In genomic region chr3:192758654-192759053, GRCh38 we compare ENCODE assay signal across 5 cellular contexts. TPM values are rescaled to one million over a fixed set of nuclear protein-coding genes. Genes with fewer than 3 reads are reported as not detected.
"Had no signal": no experiment of that assay in that cellular context is flagged by ENCODE, and none has a peak within 500 bp of the region (broad histone marks: within the 10 kb centered on the region; RNA-seq: fewer than 3 reads in every experiment).

No MANE protein-coding gene starts in this region.

- ATAC-seq: HepG2, K562 had no signal

- H3K4me1 Mint-ChIP-seq: IgD-negative memory B cell had no signal

- H3K4me3 Mint-ChIP-seq: IgD-negative memory B cell had no signal

- DNase-seq: IMR-90 had no signal

- H3K36me3 Mint-ChIP-seq: IgD-negative memory B cell had no signal

- H3K27me3 Mint-ChIP-seq: IgD-negative memory B cell had no signal

RNA-seq across cellular contexts. Expression of gene FGF12, which starts 31.3 kb away (rescaled TPM):
- total RNA-seq: HepG2, HT-29, IMR-90, K562 had no signal
